ENCODE assay signal across 13 cellular contexts in the genomic region with DNA sequence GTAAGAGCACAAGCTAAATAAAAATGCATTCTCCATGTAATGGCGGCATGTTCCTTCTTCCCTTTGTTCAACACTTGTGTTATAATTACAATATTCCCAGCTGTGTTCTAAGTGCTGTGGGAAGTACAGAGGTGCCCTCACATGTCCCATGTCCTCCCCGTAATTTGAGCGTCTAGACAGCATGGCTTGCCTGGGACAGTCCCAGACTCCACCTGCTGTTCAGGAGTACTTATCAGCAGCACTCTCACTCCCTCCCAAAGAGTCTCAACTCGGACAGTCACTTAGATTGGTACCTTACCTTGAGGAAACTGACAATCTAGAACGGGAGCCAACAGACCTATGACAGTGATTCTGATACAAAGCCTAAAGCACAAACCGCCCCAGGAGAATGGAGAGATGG.
"Had no signal": no experiment of that assay in that cellular context is flagged by ENCODE, and none has a peak within 500 bp of the region (broad histone marks: within the 10 kb centered on the region; RNA-seq: fewer than 3 reads in every experiment).

No MANE protein-coding gene starts in this region.

- DNase-seq: IMR-90, Karpas-422, KG1, MM.1S, NCI-H1092 treated with DMSO at 0.1 percent for 48 hours, NCI-H1436, NCI-H1694 treated with DMSO at 0.1 percent for 48 hours, NCI-H1930, NCI-H2081, NCI-H2107, NCI-H774, Right ventricle myocardium superior, SIG-M5 had no signal
